ENCODE assay signal across 8 cellular contexts in genomic region chr12:50084775-50085614, GRCh38. TPM values are rescaled to one million over a fixed set of nuclear protein-coding genes. Genes with fewer than 3 reads are reported as not detected.
A peak's percentile ranks its signal among the peaks of the same experiment; 100 is the strongest.
DNase-seq lines count a peak whose midpoint lies in the region; ATAC-seq, FAIRE-seq and TF ChIP-seq lines count a peak whose summit lies in the region.

Gene SMARCD1 (plus strand): TSS chr12:50085342. CDS start chr12:50085370, 28 bp downstream.

- H3K27ac Mint-ChIP-seq in CD8-positive, alpha-beta memory T cell: peak within 1 kb of the TSS; percentile 95 to 98 (median 98)

- peak within 1 kb of the TSS; percentile 89 for H3K27ac ChIP-seq in CD8-positive, alpha-beta memory T cell (ENCODE audit: low read depth, low read length)
- H3K27ac ChIP-seq in H1 (ENCODE audit: low read depth, low read length) (peak within 1 kb of the TSS; percentile 68; the same call in 1 of the 2 replicates), mesendoderm (ENCODE audit: low read depth, low read length) (peak within 1 kb of the TSS; percentile 91)

- H3K18ac ChIP-seq in H1 (ENCODE audit: extremely low read depth, low read length) (peak within 1 kb of the TSS; percentile 78; the same call in 1 of the 2 replicates), mesendoderm (ENCODE audit: low read length) (peak within 1 kb of the TSS; percentile 98)

- H3K9ac ChIP-seq in H1 (replicated peaks in 1 of 4; ENCODE audit: extremely low read depth in 1 of 4, low read depth in 3 of 4, low read length in 3 of 4) (peak within 1 kb of the TSS; percentile 68 to 82 (median 74)), mesendoderm (ENCODE audit: low read length) (peak within 1 kb of the TSS; percentile 87)

- peak within 1 kb of the TSS; percentile 79 for H4K5ac ChIP-seq in H1 (ENCODE audit: insufficient read length, low read depth, low read length)
- H4K5ac ChIP-seq in mesendoderm (ENCODE audit: low read length): peak within 1 kb of the TSS; percentile 88

- H3K36me3 ChIP-seq in CD8-positive, alpha-beta memory T cell (ENCODE audit: insufficient read depth, low read length): peaks cover 14% of the 10 kb centered on the region
- H3K36me3 ChIP-seq in H1 (ENCODE audit: control insufficient read depth in 2 of 4, insufficient read depth in 4 of 4, low read length in 3 of 4) (peaks cover 24 to 36% (median 35%) of the 10 kb centered on the region in 4 experiments), mesendoderm (ENCODE audit: control insufficient read depth, insufficient read depth, low read length) (peaks cover 14% of the 10 kb centered on the region)

- H2BK15ac ChIP-seq in H1 (ENCODE audit: low read length): peak within 1 kb of the TSS; percentile 37; the same call in 1 of the 2 replicates
- H2BK15ac ChIP-seq in mesendoderm (replicated peaks; ENCODE audit: low read depth): no peak within 1 kb of the TSS

- CTCF ChIA-PET in CD8-positive, alpha-beta memory T cell (lab: Charles Lee): interaction anchor here (0.7 to 11.1 kb wide), 17 partner anchors 8 to 105 kb away, joined by 3 to 118 read pairs (median 4); partner anchors contain the start of genes CERS5 and COX14
- CTCF ChIA-PET in H1 (lab: Charles Lee; ENCODE audit: partially characterized antibody): interaction anchor here (0.6 to 27.3 kb wide), 34 partner anchors 9 to 742 kb away, joined by 3 to 625 read pairs (median 3); partner anchors contain the start of genes AQP5, ASIC1, CERS5 and COX14

- no peaks in the 10 kb centered on the region; the same call in 1 of the 2 replicates for H3K79me1 ChIP-seq in H1 (ENCODE audit: low read depth, low read length)
- peaks cover 12% of the 10 kb centered on the region for H3K79me1 ChIP-seq in mesendoderm (ENCODE audit: low read length)

- H3K79me2 ChIP-seq in H1 (ENCODE audit: control insufficient read depth in 1 of 2, insufficient read depth in 2 of 2, low read length in 2 of 2): peaks cover 0 to 22% of the 10 kb centered on the region in 2 experiments; a peak in 3 of 4 replicates
- peaks cover 12% of the 10 kb centered on the region for H3K79me2 ChIP-seq in mesendoderm (ENCODE audit: control insufficient read depth, insufficient read depth, low read length)

- H3K23me2 ChIP-seq in H1 (ENCODE audit: low read depth, low read length): peaks cover 9% of the 10 kb centered on the region

- H2AK5ac ChIP-seq in H1 (ENCODE audit: low read depth, low read length) (no peak within 1 kb of the TSS; the same call in 1 of the 2 replicates), mesendoderm (ENCODE audit: low read length) (no peak within 1 kb of the TSS)

- WGBS in H1 (ENCODE audit: extremely low coverage in 1 of 2, insufficient coverage in 1 of 2, insufficient read length in 1 of 2, insufficient replicate concordance in 2 of 2, low coverage in 1 of 2, low lambda C conversion rate in 2 of 2, missing lambda C conversion rate in 1 of 2), 2 experiments: 4% methylated on average over 24 of the region's 69 CpGs; no CpG with 5 or more reads in 1 of the 2 experiments
- WGBS in mesendoderm (ENCODE audit: extremely low coverage, insufficient coverage, low lambda C conversion rate): no CpG with 5 or more reads among the region's 69 CpGs

- ATAC-seq in GM19463 (IDR thresholded peaks at IDR 0.05; ENCODE audit: unreplicated experiment): peak; percentile 90

- peak within 1 kb of the TSS; percentile 58 for H2BK120ac ChIP-seq in H1 (replicated peaks; ENCODE audit: low read depth, low read length)
- no peak within 1 kb of the TSS for H2BK120ac ChIP-seq in mesendoderm (ENCODE audit: low read depth, low read length)

- H3K27me3 Mint-ChIP-seq in CD8-positive, alpha-beta memory T cell: no peaks in the 10 kb centered on the region

- H3K14ac ChIP-seq in H1 (ENCODE audit: insufficient read length): no peak within 1 kb of the TSS

- POLR2A ChIA-PET in CD8-positive, alpha-beta memory T cell (lab: Charles Lee): interaction anchor here (0.5 to 2.5 kb wide), 6 partner anchors 27 to 319 kb away, joined by 3 to 48 read pairs (median 4); partner anchors contain the start of genes CERS5, COX14 and RACGAP1
- POLR2A ChIA-PET in H1 (lab: Charles Lee; ENCODE audit: partially characterized antibody): interaction anchor here (0.6 to 25.0 kb wide), 25 partner anchors 9 to 997 kb away, joined by 3 to 457 read pairs (median 4); partner anchors contain the start of genes BCDIN3D, CERS5, COX14 and GPD1

- FAIRE-seq in H1 (lab: Jason Lieb, UNC): no peak

- H2BK12ac ChIP-seq in H1 (ENCODE audit: low read depth, low read length): no peak within 1 kb of the TSS

- H2BK5ac ChIP-seq in H1 (ENCODE audit: low read depth, low read length): peak within 1 kb of the TSS; percentile 90
- H2BK5ac ChIP-seq in mesendoderm (ENCODE audit: low read length): peak within 1 kb of the TSS; percentile 50

- H3K4me1 ChIP-seq in CD8-positive, alpha-beta memory T cell (ENCODE audit: insufficient read depth, low read length): peaks cover 18% of the 10 kb centered on the region
- H3K4me1 ChIP-seq in H1 (replicated peaks in 1 of 4; ENCODE audit: control insufficient read depth in 3 of 4, insufficient read depth in 4 of 4, low read length in 3 of 4) (peaks cover 0 to 8% (median 5%) of the 10 kb centered on the region in 4 experiments; a peak in 3 of 7 replicates), mesendoderm (ENCODE audit: control insufficient read depth, low read depth, low read length) (peaks cover 3% of the 10 kb centered on the region)

- H3K4me2 ChIP-seq in H1 (ENCODE audit: insufficient read depth in 1 of 2, low read depth in 2 of 2, low read length in 2 of 2): peak within 1 kb of the TSS; percentile 92 to 95
- peak within 1 kb of the TSS; percentile 79 for H3K4me2 ChIP-seq in mesendoderm (ENCODE audit: low read length)

- H3K27me3 ChIP-seq in CD8-positive, alpha-beta memory T cell (ENCODE audit: insufficient read depth, low read length, poor library complexity, severe bottlenecking): no peaks in the 10 kb centered on the region
- H3K27me3 ChIP-seq in H1 (replicated peaks in 1 of 4; ENCODE audit: control insufficient read depth in 3 of 4, extremely low read depth in 1 of 4, insufficient read depth in 3 of 4, low read length in 3 of 4): peaks cover 0 to 15% (median 8%) of the 10 kb centered on the region in 4 experiments; a peak in 4 of 7 replicates
- H3K27me3 ChIP-seq in mesendoderm (ENCODE audit: insufficient read depth, low read length, poor library complexity): peaks cover 3% of the 10 kb centered on the region

- peaks cover 5 to 13% of the 10 kb centered on the region in 2 experiments for H4K20me1 ChIP-seq in H1 (replicated peaks in 1 of 2; ENCODE audit: control insufficient read depth in 1 of 2, insufficient read depth in 2 of 2, low read length in 2 of 2)

- H2AFZ ChIP-seq in H1 (ENCODE audit: low read length): peak within 1 kb of the TSS; percentile 47; the same call in 1 of the 2 replicates

- H3K4ac ChIP-seq in H1 (replicated peaks; ENCODE audit: insufficient read length, low read depth, low read length) (peak within 1 kb of the TSS; percentile 8), mesendoderm (ENCODE audit: low read depth, low read length) (peak within 1 kb of the TSS; percentile 93)

- H3K4me1 Mint-ChIP-seq in CD8-positive, alpha-beta memory T cell: peaks cover 27 to 38% (median 29%) of the 10 kb centered on the region in 3 donors

- H3K9me3 Mint-ChIP-seq in CD8-positive, alpha-beta memory T cell: no peaks in the 10 kb centered on the region

- peak within 1 kb of the TSS; percentile 76 for H3K4me3 ChIP-seq in CD8-positive, alpha-beta memory T cell (ENCODE audit: low read length)
- H3K4me3 ChIP-seq in H1 (ENCODE audit: extremely low read depth in 1 of 4, insufficient read depth in 2 of 4, low read depth in 3 of 4, low read length in 4 of 4): peak within 1 kb of the TSS; percentile 42 to 88 (median 77)
- H3K4me3 ChIP-seq in mesendoderm (ENCODE audit: low read length): peak within 1 kb of the TSS; percentile 90

- peaks cover under 1 to 40% (median 8%) of the 10 kb centered on the region in 3 donors for H3K36me3 Mint-ChIP-seq in CD8-positive, alpha-beta memory T cell

- H4K8ac ChIP-seq in H1 (ENCODE audit: extremely low read depth, insufficient read depth, low read length) (peak within 1 kb of the TSS; percentile 99), mesendoderm (ENCODE audit: low read depth, low read length) (peak within 1 kb of the TSS; percentile 87)

- no peak for TF ChIP-seq RAD21 in H1 (IDR thresholded peaks at IDR 0.05 in 1 of 2, conservative IDR thresholded peaks at IDR 0.05 in 1 of 2; ENCODE audit: low read depth in 2 of 2, low read length in 2 of 2)

- peak; percentile 75 to 88 (median 80) for DNase-seq in CD8-positive, alpha-beta memory T cell
- DNase-seq in HS-5 (ENCODE audit: low read depth) (peak; percentile 71), NOMO-1 (lab: John Stamatoyannopoulos, UW; ENCODE audit: unreplicated experiment in 2 of 2) (peak; percentile 88), H1 (ENCODE audit: low read depth in 1 of 2, low spot score in 2 of 2) (peak; percentile 93 to 94), mesendoderm (peak; percentile 97)
- peak; percentile 63 to 76 for DNase-seq in activated CD8-positive, alpha-beta memory T cell treated with anti-CD3 and anti-CD28 coated beads for 4 hours (ENCODE audit: low read depth in 2 of 2)
- DNase-seq in stimulated activated CD8-positive, alpha-beta memory T cell treated with anti-CD3 and anti-CD28 coated beads, Interleukin-15, amount 100 ng/mL, for 1 hour (ENCODE audit: low read depth): peak; percentile 65

- H4K91ac ChIP-seq in H1 (replicated peaks; ENCODE audit: insufficient read length, low read length): no peak within 1 kb of the TSS

- TF ChIP-seq POLR2A in H1 (IDR thresholded peaks at IDR 0.05; ENCODE audit: control extremely low read depth in 1 of 2, low read depth in 2 of 2, low read length in 2 of 2): peak; percentile 57 to 62

- no peak for TF ChIP-seq EP300 in H1 (IDR thresholded peaks at IDR 0.05; ENCODE audit: borderline replicate concordance in 1 of 2, low read depth in 2 of 2, low read length in 2 of 2)

- H3K56ac ChIP-seq in H1 (replicated peaks; ENCODE audit: insufficient read length, low read depth, low read length): peak within 1 kb of the TSS; percentile 33
- peak within 1 kb of the TSS; percentile 92 for H3K56ac ChIP-seq in mesendoderm (ENCODE audit: low read length)

- no peaks in the 10 kb centered on the region for H3K9me3 ChIP-seq in CD8-positive, alpha-beta memory T cell (ENCODE audit: low read length)
- no peaks in the 10 kb centered on the region for H3K9me3 ChIP-seq in H1 (ENCODE audit: insufficient read depth in 2 of 2, low read depth in 1 of 2, low read length in 1 of 2)

- H3K4me3 Mint-ChIP-seq in CD8-positive, alpha-beta memory T cell: peak within 1 kb of the TSS; percentile 94 to 97 (median 96)

- peak; percentile 71 to 82 (median 74) for TF ChIP-seq CTCF in H1 (IDR thresholded peaks at IDR 0.05; ENCODE audit: control extremely low read depth in 1 of 3, insufficient read depth in 1 of 3, low read depth in 1 of 3, low read length in 3 of 3)

- H2BK20ac ChIP-seq in H1 (ENCODE audit: low read length): 0 out of 2 replicates have a peak within 1 kb of the TSS, but pooled peaks have one; percentile 56

- no peak within 1 kb of the TSS for H3K23ac ChIP-seq in H1 (ENCODE audit: insufficient read length)
- no peak within 1 kb of the TSS for H3K23ac ChIP-seq in mesendoderm (ENCODE audit: low read length)

RNA-seq across cellular contexts. Expression of gene SMARCD1, which starts in this region (rescaled TPM):
- total RNA-seq in CD8-positive, alpha-beta memory T cell: 10 to 100 TPM; 72.3 to 78.2 TPM
- polyA plus RNA-seq in CD8-positive, alpha-beta memory T cell: 16.1 TPM
- total RNA-seq in H1 (2021; fragmentation: NEBNext Ultra II Directional; extraction: Animal tissue kit (Norgen Biotek cat#: 25700)): 128 and 140 TPM in 2 replicates
- 130 and 134 TPM in 2 replicates for polyA plus RNA-seq in H1 (2011; rRNA removed)
- 108 TPM for polyA plus RNA-seq in H1 (2011; cell fraction: cytosol; rRNA removed)
- 163 TPM for polyA plus RNA-seq in H1 (2011; cell fraction: nucleus; rRNA removed)
- polyA plus RNA-seq in H1 (2012, experiment 1 of 2): 129 to 179 TPM (median 144 TPM) in 4 replicates
- polyA plus RNA-seq in H1 (2012, experiment 2 of 2): 124 TPM
- 78.3 TPM for polyA plus RNA-seq in H1 (2013, experiment 1 of 2)
- 77.3 TPM for polyA plus RNA-seq in H1 (2013, experiment 2 of 2)
- 188 TPM in 2 replicates for polyA minus RNA-seq in H1 (2011; rRNA and poly(A)+ RNA removed)
- 160 TPM for polyA minus RNA-seq in H1 (2011; cell fraction: cytosol; rRNA and poly(A)+ RNA removed)
- polyA minus RNA-seq in H1 (2011; cell fraction: nucleus; rRNA and poly(A)+ RNA removed): 105 TPM
- 94.9 TPM for polyA plus RNA-seq in mesendoderm (2013, experiment 1 of 2)
- 97.5 TPM for polyA plus RNA-seq in mesendoderm (2013, experiment 2 of 2)

Comparison
In these comparisons a context has a peak if more than half of its experiments do, and no peak if none do; other contexts are left out.
1. Peak in every context shown above with its lines: DNase-seq, ATAC-seq, H3K4me3 ChIP-seq and H3K27ac ChIP-seq.